15 cellular contexts compared by ENCODE assay signal in the genomic region with DNA sequence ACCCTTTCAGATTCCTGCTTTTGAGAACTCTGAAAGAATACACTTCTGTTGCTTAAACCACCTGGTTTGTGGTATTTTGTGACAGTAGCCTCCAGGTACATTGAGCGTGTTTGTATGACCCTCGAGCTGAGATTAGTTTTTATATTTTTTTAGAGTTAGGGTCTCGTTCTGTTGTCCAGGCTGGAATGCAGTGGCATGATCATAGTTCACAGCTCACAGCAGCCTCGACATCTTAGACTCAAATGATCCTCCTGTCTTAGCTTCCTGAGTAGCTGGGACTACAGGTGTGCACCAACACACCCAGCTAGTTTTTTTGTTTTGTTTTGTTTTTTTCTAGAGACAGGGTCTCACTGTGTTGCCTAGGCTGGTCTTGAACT. TPM values are rescaled to one million over a fixed set of nuclear protein-coding genes. Genes with fewer than 3 reads are reported as not detected.
DNase-seq lines count a peak whose midpoint lies in the region; ATAC-seq and TF ChIP-seq lines count a peak whose summit lies in the region.
"Had no signal": no experiment of that assay in that cellular context is flagged by ENCODE, and none has a peak within 500 bp of the region (broad histone marks: within the 10 kb centered on the region; RNA-seq: fewer than 3 reads in every experiment).

No MANE protein-coding gene starts in this region.

- no peaks in the 10 kb centered on the region for H3K79me1 ChIP-seq in mesenchymal stem cell (replicated peaks; ENCODE audit: low read length, poor library complexity, severe bottlenecking)

- ATAC-seq in activated T-helper 17 cell treated with anti-CD3 and anti-CD28 coated beads, Interleukin-2, amount 50 U/mL, for 72 hours (replicated peaks): no peak
- ATAC-seq in mucosa of descending colon: no peak
- ATAC-seq: K562 had no signal

- H3K27ac ChIP-seq in PC-9 (peak overlapping the region; percentile 35; the same call in 1 of the 2 replicates), mesenchymal stem cell (ENCODE audit: low read length, poor library complexity, severe bottlenecking) (no peak overlapping the region)

- peaks cover 60% of the 10 kb centered on the region for H3K4me1 ChIP-seq in PC-9 (replicated peaks; ENCODE audit: insufficient read depth)
- peaks cover 29% of the 10 kb centered on the region for H3K4me1 ChIP-seq in mesenchymal stem cell (ENCODE audit: control insufficient read depth, insufficient read depth, low read depth, low read length)
- peaks cover 5% of the 10 kb centered on the region for H3K4me1 ChIP-seq in mucosa of descending colon (ENCODE audit: low read depth)
- H3K4me1 ChIP-seq: BE2C had no signal

- H2AFZ ChIP-seq in PC-9 (no peak overlapping the region), mesenchymal stem cell (ENCODE audit: low read depth, low read length) (no peak overlapping the region)

- H3F3A ChIP-seq in PC-9 (ENCODE audit: insufficient read depth, low read depth): peaks cover 45% of the 10 kb centered on the region

- no peak overlapping the region for H2BK120ac ChIP-seq in mesenchymal stem cell (ENCODE audit: low read depth, low read length)

- POLR2A ChIA-PET in PC-9 (lab: Charles Lee; ENCODE audit: unreplicated experiment): interaction anchor here (2.3 kb wide), 1 partner anchor 10 kb away, joined by 12 read pairs; no protein-coding TSS in a partner anchor

- no peaks in the 10 kb centered on the region for H3K9me3 ChIP-seq in PC-9 (ENCODE audit: insufficient read depth, low read depth)
- no peaks in the 10 kb centered on the region for H3K9me3 ChIP-seq in mesenchymal stem cell (ENCODE audit: control insufficient read depth, low read length)
- no peaks in the 10 kb centered on the region for H3K9me3 ChIP-seq in mucosa of descending colon
- H3K9me3 ChIP-seq: BE2C had no signal

- no peak overlapping the region for H2BK12ac ChIP-seq in mesenchymal stem cell (ENCODE audit: low read length in 2 of 2)

- no peak overlapping the region for H2BK5ac ChIP-seq in mesenchymal stem cell (ENCODE audit: low read depth, low read length, poor library complexity, severe bottlenecking)

- 83% methylated on average over 4 of the region's 4 CpGs for WGBS in mesenchymal stem cell

- no peak overlapping the region for H3K4me3 ChIP-seq in PC-9
- H3K4me3 ChIP-seq in mesenchymal stem cell (ENCODE audit: insufficient read depth in 1 of 2, low read depth in 1 of 2, low read length in 2 of 2): no peak overlapping the region
- H3K4me3 ChIP-seq in mucosa of descending colon: no peak overlapping the region
- H3K4me3 ChIP-seq: K562 had no signal

- no peak overlapping the region for H3K4me3 Mint-ChIP-seq in Calu3 (ENCODE audit: low read depth, unreplicated experiment)
- no peak overlapping the region for H3K4me3 Mint-ChIP-seq in activated T-helper 17 cell treated with anti-CD3 and anti-CD28 coated beads, Interleukin-2, amount 50 U/mL, for 72 hours
- H3K4me3 Mint-ChIP-seq: CD14-positive monocyte; CD4-positive, alpha-beta memory T cell; H9 had no signal

- H4K20me1 ChIP-seq in PC-9 (ENCODE audit: insufficient read depth): no peaks in the 10 kb centered on the region

- H3K4ac ChIP-seq in mesenchymal stem cell (ENCODE audit: low read depth in 1 of 2, low read length in 2 of 2): no peak overlapping the region

- H2BK15ac ChIP-seq in mesenchymal stem cell (ENCODE audit: low read depth, poor library complexity, severe bottlenecking): no peak overlapping the region

- no peak overlapping the region for H3K23ac ChIP-seq in mesenchymal stem cell (ENCODE audit: low read length in 2 of 2)

- no peak overlapping the region for H4K91ac ChIP-seq in mesenchymal stem cell (ENCODE audit: low read length)

- H3K9me2 ChIP-seq in PC-9 (ENCODE audit: insufficient read depth): no peaks in the 10 kb centered on the region

- peaks cover 59% of the 10 kb centered on the region for H3K4me1 Mint-ChIP-seq in Calu3 (ENCODE audit: low read depth, unreplicated experiment)
- H3K4me1 Mint-ChIP-seq in activated T-helper 17 cell treated with anti-CD3 and anti-CD28 coated beads, Interleukin-2, amount 50 U/mL, for 72 hours: no peaks in the 10 kb centered on the region

- H4K8ac ChIP-seq in mesenchymal stem cell (ENCODE audit: low read length): no peak overlapping the region

- DNase-seq in Calu3 (no peak), PC-9 (no peak), mesenchymal stem cell (no peak), mucosa of descending colon (no peak)
- no peak for DNase-seq in activated T-cell treated with anti-CD3 and anti-CD28 coated beads, Interleukin-2, amount 50 U/mL, for 48 hours
- DNase-seq: ACHN; BE2C; CD4-positive, alpha-beta memory T cell; DMS79 treated with DMSO at 0.1 percent for 48 hours; GF-D8; H9; IMR-90 had no signal

- BruUV-seq in Calu3 (replicated peaks; lab: Mats Ljungman, UMichigan) (no TSS peak), PC-9 (replicated peaks; lab: Mats Ljungman, UMichigan) (no TSS peak)

- TF ChIP-seq CTCF in Calu3 (IDR thresholded peaks at IDR 0.05; ENCODE audit: unreplicated experiment) (no peak), PC-9 (conservative IDR thresholded peaks at IDR 0.05) (no peak), mucosa of descending colon (IDR thresholded peaks at IDR 0.05) (no peak)

- H3K27me3 ChIP-seq in PC-9 (ENCODE audit: insufficient read depth, low read depth) (no peaks in the 10 kb centered on the region), mesenchymal stem cell (ENCODE audit: control insufficient read depth in 1 of 2, insufficient read depth in 1 of 2, low read length in 2 of 2) (no peaks in the 10 kb centered on the region)

- no peak overlapping the region for H3K4me2 ChIP-seq in PC-9
- H3K4me2 ChIP-seq in mesenchymal stem cell (ENCODE audit: low read length, poor library complexity, severe bottlenecking): no peak overlapping the region

- no peak overlapping the region for H3K14ac ChIP-seq in mesenchymal stem cell (ENCODE audit: low read length in 2 of 2)

- H3K36me3 ChIP-seq in PC-9 (ENCODE audit: low read depth): no peaks in the 10 kb centered on the region
- H3K36me3 ChIP-seq in mesenchymal stem cell (ENCODE audit: control insufficient read depth in 1 of 2, insufficient read depth in 2 of 2, low read depth in 1 of 2, low read length in 2 of 2): no peaks in the 10 kb centered on the region
- no peaks in the 10 kb centered on the region for H3K36me3 ChIP-seq in mucosa of descending colon (ENCODE audit: low read depth)
- H3K36me3 ChIP-seq: BE2C had no signal

- no peaks in the 10 kb centered on the region for H3K27me3 Mint-ChIP-seq in Calu3 (ENCODE audit: unreplicated experiment)
- peaks cover 17% of the 10 kb centered on the region for H3K27me3 Mint-ChIP-seq in activated T-helper 17 cell treated with anti-CD3 and anti-CD28 coated beads, Interleukin-2, amount 50 U/mL, for 72 hours

- H2AK5ac ChIP-seq in mesenchymal stem cell (ENCODE audit: low read length, severe bottlenecking): peak overlapping the region; percentile 33

- CTCF ChIA-PET in Calu3 (lab: Charles Lee) (interaction anchor here (2.2 kb wide), 1 partner anchor 10 kb away, joined by 11 read pairs; no protein-coding TSS in a partner anchor), PC-9 (lab: Charles Lee) (no interaction called here)

- no peak overlapping the region for H3K18ac ChIP-seq in mesenchymal stem cell (ENCODE audit: low read depth in 1 of 2, low read length in 2 of 2)

- no peak overlapping the region for H3K9ac ChIP-seq in mesenchymal stem cell (ENCODE audit: low read length)

- peaks cover 40% of the 10 kb centered on the region for H3K36me3 Mint-ChIP-seq in Calu3 (ENCODE audit: insufficient read depth, unreplicated experiment)
- H3K36me3 Mint-ChIP-seq in activated T-helper 17 cell treated with anti-CD3 and anti-CD28 coated beads, Interleukin-2, amount 50 U/mL, for 72 hours (ENCODE audit: low read depth): no peaks in the 10 kb centered on the region
- H3K36me3 Mint-ChIP-seq: CD14-positive monocyte; CD4-positive, alpha-beta memory T cell had no signal

- peak overlapping the region; percentile 91 for H3K27ac Mint-ChIP-seq in Calu3 (ENCODE audit: unreplicated experiment)
- no peak overlapping the region for H3K27ac Mint-ChIP-seq in activated T-helper 17 cell treated with anti-CD3 and anti-CD28 coated beads, Interleukin-2, amount 50 U/mL, for 72 hours
- H3K27ac Mint-ChIP-seq: CD4-positive, alpha-beta memory T cell; H9 had no signal

- intact Hi-C loops in Calu3 (cut with micrococcal nuclease; ENCODE audit: unreplicated experiment) (loop anchor here (5.0 kb wide), 1 partner anchor 323 kb away; no protein-coding TSS in a partner anchor), PC-9 (cut with micrococcal nuclease; ENCODE audit: unreplicated experiment) (no loop called here), mucosa of descending colon (cut with DNase I, micrococcal nuclease) (no loop called here)

- peaks cover 34% of the 10 kb centered on the region for H3K79me2 ChIP-seq in PC-9 (ENCODE audit: low read depth)

- no peaks in the 10 kb centered on the region for H3K9me3 Mint-ChIP-seq in Calu3 (ENCODE audit: low read depth, unreplicated experiment)
- H3K9me3 Mint-ChIP-seq in activated T-helper 17 cell treated with anti-CD3 and anti-CD28 coated beads, Interleukin-2, amount 50 U/mL, for 72 hours: no peaks in the 10 kb centered on the region
- H3K9me3 Mint-ChIP-seq: CD14-positive monocyte; CD4-positive, alpha-beta memory T cell; H9 had no signal

RNA-seq across cellular contexts. Expression of gene ITPRIPL2, which starts 4.5 kb away (rescaled TPM):
- total RNA-seq in Calu3 (2022) (73.1 and 86.0 TPM in 2 replicates), PC-9 (2021) (117 and 142 TPM in 2 replicates), mucosa of descending colon (10 to 100 TPM; 36.3 to 49.9 (median 36.5) TPM)
- 33.8 TPM for polyA plus RNA-seq in mesenchymal stem cell (2013, experiment 1 of 2)
- polyA plus RNA-seq in mesenchymal stem cell (2013, experiment 2 of 2): 33.2 TPM
- 1 to 10 TPM; 5.8 to 6.9 TPM for total RNA-seq in activated T-helper 17 cell treated with anti-CD3 and anti-CD28 coated beads, Interleukin-2, amount 50 U/mL, for 72 hours

RNA-seq across cellular contexts. Expression of gene COQ7, which starts 41.9 kb away (rescaled TPM):
- total RNA-seq in Calu3 (2022) (24.3 and 28.5 TPM in 2 replicates), PC-9 (2021) (26.9 and 30.7 TPM in 2 replicates), mucosa of descending colon (10 to 100 TPM; 30.3 to 34.2 (median 34.1) TPM)
- 8.4 TPM for polyA plus RNA-seq in mesenchymal stem cell (2013, experiment 1 of 2)
- polyA plus RNA-seq in mesenchymal stem cell (2013, experiment 2 of 2): 8.5 TPM
- total RNA-seq in activated T-helper 17 cell treated with anti-CD3 and anti-CD28 coated beads, Interleukin-2, amount 50 U/mL, for 72 hours: 10 to 100 TPM; 11.6 to 18.2 TPM

RNA-seq across cellular contexts. Expression of gene SYT17, which starts 58.8 kb away (rescaled TPM):
- total RNA-seq in Calu3 (2022): 10.6 and 16.6 TPM in 2 replicates
- total RNA-seq in PC-9 (2021): 36.6 and 45.2 TPM in 2 replicates
- 5.4 TPM for polyA plus RNA-seq in mesenchymal stem cell (2013, experiment 1 of 2)
- polyA plus RNA-seq in mesenchymal stem cell (2013, experiment 2 of 2): 5.0 TPM
- not detected for total RNA-seq in activated T-helper 17 cell treated with anti-CD3 and anti-CD28 coated beads, Interleukin-2, amount 50 U/mL, for 72 hours
- total RNA-seq in mucosa of descending colon: 10 to 100 TPM in 1 of 3 donors, 1 to 10 TPM in 2; 4.9 to 13.3 (median 5.9) TPM
- total RNA-seq: CD4-positive, alpha-beta memory T cell; IMR-90; K562 had no signal
- polyA plus RNA-seq: CD4-positive, alpha-beta memory T cell; IMR-90; K562 had no signal

Comparison
In these comparisons a context has a peak if more than half of its experiments do, and no peak if none do; other contexts are left out.
1. RNA of gene SYT17, which starts 58.8 kb away (total RNA-seq): 36.6 to 45.2 TPM in PC-9, 10.6 to 16.6 TPM in Calu3 and 4.9 to 13.3 TPM in mucosa of descending colon; not detected in activated T-helper 17 cell treated with anti-CD3 and anti-CD28 coated beads, Interleukin-2, amount 50 U/mL, for 72 hours; every median in the first group is over 4 times any median in the second.